ENCODE assay signal across 19 cellular contexts in genomic region chr18:65623686-65624085, GRCh38.
DNase-seq lines count a peak whose midpoint lies in the region; ATAC-seq lines count a peak whose summit lies in the region.
"Had no signal": no experiment of that assay in that cellular context is flagged by ENCODE, and none has a peak within 500 bp of the region (broad histone marks: within the 10 kb centered on the region; RNA-seq: fewer than 3 reads in every experiment).

No MANE protein-coding gene starts in this region.

- H3K4me2 ChIP-seq in neuronal stem cell (ENCODE audit: insufficient read depth, low read length, poor library complexity, severe bottlenecking), result no peak overlapping the region
- H3K4me2 ChIP-seq: BLaER1 had no signal

- H2BK12ac ChIP-seq in neuronal stem cell (ENCODE audit: low read length), result no peak overlapping the region

- intact Hi-C loops in activated T-helper 2 cell treated with anti-CD3 and anti-CD28 coated beads, Interferon-gamma antibody, Interleukin-2, Interleukin-4, amounts not matched to agents 10 μg/mL and 5 μg/mL and 100 μg/mL, durations not matched to agents 14 hours and 24 hours and 36 hours (cut with micrococcal nuclease), result no loop called here

- H2AFZ ChIP-seq in neuronal stem cell (ENCODE audit: low read length), result peak overlapping the region; percentile 53

- H4K91ac ChIP-seq in neuronal stem cell (ENCODE audit: low read depth, low read length, poor library complexity), result no peak overlapping the region

- no peak overlapping the region for H3K9ac ChIP-seq in neuronal stem cell (ENCODE audit: low read depth, low read length, poor library complexity)
- H3K9ac ChIP-seq: BLaER1 had no signal

- DNase-seq in ELF-1 (ENCODE audit: low read depth, low spot score) (peak; percentile 41), left kidney (ENCODE audit: low read depth, low spot score) (peak; percentile 82), neuronal stem cell (ENCODE audit: low spot score) (no peak)
- no peak for DNase-seq in activated T-helper 2 cell treated with anti-CD3 and anti-CD28 coated beads, Interferon-gamma antibody, Interleukin-2, Interleukin-4, amounts not matched to agents 10 μg/mL and 5 μg/mL and 100 μg/mL, durations not matched to agents 14 hours and 24 hours and 36 hours (ENCODE audit: low spot score)
- DNase-seq: Caco-2; CD4-positive, CD25-positive, alpha-beta regulatory T cell; CD8-positive, alpha-beta T cell; DMS79; EL; GF-D8; GOT3; HFFc6 had no signal

- no peak overlapping the region for H3K4ac ChIP-seq in neuronal stem cell (ENCODE audit: low read length)

- H3K9me3 ChIP-seq in neuronal stem cell (replicated peaks in 1 of 2; ENCODE audit: control insufficient read depth in 2 of 2, insufficient read depth in 1 of 2, low read depth in 1 of 2, low read length in 2 of 2), result no peaks in the 10 kb centered on the region
- H3K9me3 ChIP-seq: BLaER1, Caco-2, HAP-1 had no signal

- H2BK15ac ChIP-seq in neuronal stem cell (ENCODE audit: low read length), result no peak overlapping the region

- no peak overlapping the region for H4K8ac ChIP-seq in neuronal stem cell (ENCODE audit: low read depth, low read length)

- ATAC-seq in HG03439 (IDR thresholded peaks at IDR 0.05; ENCODE audit: unreplicated experiment), result no peak
- no peak for ATAC-seq in GM19324 (IDR thresholded peaks at IDR 0.05; ENCODE audit: low FRiP score, unreplicated experiment)
- ATAC-seq: CD8-positive, alpha-beta T cell had no signal

- H3K14ac ChIP-seq in neuronal stem cell (ENCODE audit: low read length), result no peak overlapping the region

- no peaks in the 10 kb centered on the region for H3K4me1 Mint-ChIP-seq in activated T-helper 2 cell treated with anti-CD3 and anti-CD28 coated beads, Interferon-gamma antibody, Interleukin-2, Interleukin-4, amounts not matched to agents 10 μg/mL and 5 μg/mL and 100 μg/mL, durations not matched to agents 14 hours and 24 hours and 36 hours (ENCODE audit: low read depth)
- H3K4me1 Mint-ChIP-seq: B cell; CD4-positive, CD25-positive, alpha-beta regulatory T cell had no signal

- H2BK120ac ChIP-seq in neuronal stem cell (ENCODE audit: low read depth, low read length), result no peak overlapping the region

- H3K9me3 Mint-ChIP-seq in activated T-helper 2 cell treated with anti-CD3 and anti-CD28 coated beads, Interferon-gamma antibody, Interleukin-2, Interleukin-4, amounts not matched to agents 10 μg/mL and 5 μg/mL and 100 μg/mL, durations not matched to agents 14 hours and 24 hours and 36 hours, result peaks cover 35% of the 10 kb centered on the region

- H3K27me3 Mint-ChIP-seq in activated T-helper 2 cell treated with anti-CD3 and anti-CD28 coated beads, Interferon-gamma antibody, Interleukin-2, Interleukin-4, amounts not matched to agents 10 μg/mL and 5 μg/mL and 100 μg/mL, durations not matched to agents 14 hours and 24 hours and 36 hours (ENCODE audit: low read depth), result no peaks in the 10 kb centered on the region
- H3K27me3 Mint-ChIP-seq: B cell; CD4-positive, CD25-positive, alpha-beta regulatory T cell had no signal

- no peak overlapping the region for H2BK5ac ChIP-seq in neuronal stem cell (ENCODE audit: low read length)

- H3K23ac ChIP-seq in neuronal stem cell (ENCODE audit: low read depth, low read length, poor library complexity), result no peak overlapping the region

- no peaks in the 10 kb centered on the region for H3K36me3 ChIP-seq in neuronal stem cell (replicated peaks in 1 of 2; ENCODE audit: control insufficient read depth in 2 of 2, insufficient read depth in 2 of 2, low read length in 2 of 2)
- H3K36me3 ChIP-seq: BLaER1, HAP-1 had no signal

- no peak overlapping the region for H3K27ac ChIP-seq in neuronal stem cell (replicated peaks; ENCODE audit: low read length)
- H3K27ac ChIP-seq: 22Rv1, BLaER1, C4-2B had no signal

- H3K27me3 ChIP-seq in neuronal stem cell (ENCODE audit: control insufficient read depth in 3 of 3, insufficient read depth in 3 of 3, low read depth in 1 of 3, low read length in 3 of 3), result no peaks in the 10 kb centered on the region
- H3K27me3 ChIP-seq: BLaER1 had no signal

- H2AK5ac ChIP-seq in neuronal stem cell (ENCODE audit: low read depth, low read length), result no peak overlapping the region

- H3K18ac ChIP-seq in neuronal stem cell (ENCODE audit: low read length), result no peak overlapping the region

- no peaks in the 10 kb centered on the region for H3K79me1 ChIP-seq in neuronal stem cell (ENCODE audit: low read depth, low read length)

- WGBS in neuronal stem cell (ENCODE audit: extremely low coverage in 2 of 2, insufficient read length in 2 of 2, insufficient replicate concordance in 1 of 2), 2 donors, result no CpG with 5 or more reads among the region's 6 CpGs

- H3K27ac Mint-ChIP-seq in activated T-helper 2 cell treated with anti-CD3 and anti-CD28 coated beads, Interferon-gamma antibody, Interleukin-2, Interleukin-4, amounts not matched to agents 10 μg/mL and 5 μg/mL and 100 μg/mL, durations not matched to agents 14 hours and 24 hours and 36 hours, result no peak overlapping the region
- H3K27ac Mint-ChIP-seq: B cell; CD4-positive, CD25-positive, alpha-beta regulatory T cell; CD8-positive, alpha-beta T cell; HFFc6 had no signal

- no peaks in the 10 kb centered on the region for H3K36me3 Mint-ChIP-seq in activated T-helper 2 cell treated with anti-CD3 and anti-CD28 coated beads, Interferon-gamma antibody, Interleukin-2, Interleukin-4, amounts not matched to agents 10 μg/mL and 5 μg/mL and 100 μg/mL, durations not matched to agents 14 hours and 24 hours and 36 hours (ENCODE audit: low read depth)
- H3K36me3 Mint-ChIP-seq: CD4-positive, CD25-positive, alpha-beta regulatory T cell; CD8-positive, alpha-beta T cell had no signal

- H3K4me1 ChIP-seq in neuronal stem cell (ENCODE audit: control insufficient read depth in 2 of 2, insufficient read depth in 1 of 2, low read depth in 1 of 2, low read length in 2 of 2), result no peaks in the 10 kb centered on the region
- H3K4me1 ChIP-seq: BLaER1, Caco-2, HAP-1 had no signal

- H3K4me3 Mint-ChIP-seq in activated T-helper 2 cell treated with anti-CD3 and anti-CD28 coated beads, Interferon-gamma antibody, Interleukin-2, Interleukin-4, amounts not matched to agents 10 μg/mL and 5 μg/mL and 100 μg/mL, durations not matched to agents 14 hours and 24 hours and 36 hours (ENCODE audit: low read depth), result no peak overlapping the region
- H3K4me3 Mint-ChIP-seq: B cell; CD4-positive, CD25-positive, alpha-beta regulatory T cell; CD8-positive, alpha-beta T cell; HFFc6 had no signal

- H3K4me3 ChIP-seq in neuronal stem cell (ENCODE audit: low read length in 2 of 2), result no peak overlapping the region
- H3K4me3 ChIP-seq: BLaER1, HAP-1 had no signal

Comparison
In these comparisons a context has a peak if more than half of its experiments do, and no peak if none do; other contexts are left out.
1. DNase-seq: peak in ELF-1 (single experiment) and left kidney (single experiment); none in neuronal stem cell (single experiment) and activated T-helper 2 cell treated with anti-CD3 and anti-CD28 coated beads, Interferon-gamma antibody, Interleukin-2, Interleukin-4, amounts not matched to agents 10 μg/mL and 5 μg/mL and 100 μg/mL, durations not matched to agents 14 hours and 24 hours and 36 hours (single experiment).